ENCODE assay signal across 1 cellular context in the genomic region with DNA sequence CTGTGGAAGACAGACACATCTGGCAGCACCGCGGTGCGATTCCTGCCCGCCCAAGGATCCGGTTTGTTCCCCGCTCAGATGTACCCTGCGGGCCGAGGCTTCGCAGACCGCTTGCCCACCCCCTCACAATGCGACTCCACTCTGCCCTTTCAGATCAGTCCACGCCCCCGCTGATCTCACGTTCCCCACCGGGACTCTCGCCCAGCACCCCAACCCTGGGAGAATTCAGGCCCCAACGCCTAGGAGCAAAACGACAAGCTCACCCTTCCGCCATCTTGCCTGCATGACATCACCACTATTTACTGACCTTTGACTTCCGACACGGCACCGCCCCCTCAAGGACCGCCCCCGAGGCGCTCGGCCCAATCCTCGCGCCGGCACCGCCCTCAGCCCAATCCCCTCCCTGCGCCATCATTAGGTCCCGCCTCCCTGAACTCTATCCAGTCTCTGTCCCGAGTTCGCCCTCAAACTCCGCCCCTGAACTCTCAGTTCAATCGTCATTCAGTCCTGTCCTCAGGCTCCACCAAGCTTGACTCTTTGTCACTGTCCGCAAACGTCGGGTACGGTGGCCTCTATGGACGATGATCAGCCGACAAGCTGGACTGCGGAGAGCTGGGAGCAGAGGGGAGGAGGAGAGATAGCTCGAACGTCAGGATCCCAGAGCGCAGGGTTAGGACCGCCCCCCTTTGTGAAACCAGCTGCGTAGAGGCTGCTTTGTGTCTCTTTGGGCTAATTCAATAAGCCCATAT.
TF ChIP-seq lines count a peak whose summit lies in the region.

TSS of gene BSDC1 (minus strand) at position 301 of the 749 bp plus-strand sequence. CDS start at position 274, 27 bp downstream.

TF ChIP-seq in HepG2, 621 proteins besides CTCF, POLR2A, EP300 and RAD21 (continued from another document and continues in another):
- TF ChIP-seq HNRNPL (IDR thresholded peaks at IDR 0.05; ENCODE audit: low read depth, low read length) (0 out of 2 replicates have a peak, but pooled peaks have one; percentile 48), HDAC2 (CRISPR knock-in tag; IDR thresholded peaks at IDR 0.05) (peak; percentile 49; the same call in 1 of the 2 replicates), JARID2 (CRISPR knock-in tag; IDR thresholded peaks at IDR 0.05; ENCODE audit: insufficient replicate concordance) (no peak), ZNF121 (CRISPR knock-in tag; IDR thresholded peaks at IDR 0.05) (0 out of 2 replicates have a peak, but pooled peaks have one; percentile 8), ZNF225 (CRISPR knock-in tag; IDR thresholded peaks at IDR 0.05) (0 out of 2 replicates have a peak, but pooled peaks have one; percentile 50), GMEB1 (CRISPR knock-in tag; IDR thresholded peaks at IDR 0.05; ENCODE audit: borderline replicate concordance) (peak; percentile 86), RXRB (CRISPR knock-in tag; IDR thresholded peaks at IDR 0.05; ENCODE audit: borderline replicate concordance) (peak; percentile 74), CENPX (CRISPR knock-in tag; IDR thresholded peaks at IDR 0.05) (no peak), NFAT5 (CRISPR knock-in tag; IDR thresholded peaks at IDR 0.05) (no peak), JUN (CRISPR knock-in tag; IDR thresholded peaks at IDR 0.05) (peak; percentile 93; the same call in 1 of the 2 replicates), ZNF337 (CRISPR knock-in tag; IDR thresholded peaks at IDR 0.05; ENCODE audit: borderline replicate concordance, low read depth) (0 out of 2 replicates have a peak, but pooled peaks have one; percentile 53), EED (CRISPR knock-in tag; IDR thresholded peaks at IDR 0.05) (0 out of 2 replicates have a peak, but pooled peaks have one; percentile 63), NFKB2 (CRISPR knock-in tag; IDR thresholded peaks at IDR 0.05; ENCODE audit: borderline replicate concordance) (peak; percentile 60; the same call in 1 of the 2 replicates), ZNF382 (CRISPR knock-in tag; IDR thresholded peaks at IDR 0.05; ENCODE audit: borderline replicate concordance) (no peak), RAD51 (IDR thresholded peaks at IDR 0.05; ENCODE audit: borderline replicate concordance) (no peak), ATF7 (IDR thresholded peaks at IDR 0.05) (peak; percentile 97), ATF7 (CRISPR knock-in tag; IDR thresholded peaks at IDR 0.05) (peak; percentile 100), NCOA2 (CRISPR knock-in tag; IDR thresholded peaks at IDR 0.05) (peak; percentile 44), PATZ1 (CRISPR knock-in tag; IDR thresholded peaks at IDR 0.05) (peak; percentile 58; the same call in 1 of the 2 replicates), ZXDC (CRISPR knock-in tag; IDR thresholded peaks at IDR 0.05) (no peak), ZNF572 (CRISPR knock-in tag; IDR thresholded peaks at IDR 0.05) (0 out of 2 replicates have a peak, but pooled peaks have one; percentile 12), ZNF138 (CRISPR knock-in tag; IDR thresholded peaks at IDR 0.05; ENCODE audit: low read depth) (peak; percentile 60; the same call in 1 of the 2 replicates), CCAR2 (optimal IDR thresholded peaks at IDR 0.05; ENCODE audit: low read depth, low read length) (peak; percentile 42), PLRG1 (conservative IDR thresholded peaks at IDR 0.05) (no peak), ZBTB7A (CRISPR knock-in tag; IDR thresholded peaks at IDR 0.05) (no peak), POLR2G (IDR thresholded peaks at IDR 0.05; ENCODE audit: low read depth, low read length) (peak; percentile 81), KLF13 (CRISPR knock-in tag; IDR thresholded peaks at IDR 0.05) (0 out of 2 replicates have a peak, but pooled peaks have one; percentile 50), KMT2A (CRISPR knock-in tag; IDR thresholded peaks at IDR 0.05) (peak; percentile 76; the same call in 1 of the 2 replicates), RXRA (CRISPR knock-in tag; IDR thresholded peaks at IDR 0.05) (peak; percentile 67; the same call in 1 of the 2 replicates), TFAP4 (IDR thresholded peaks at IDR 0.05; ENCODE audit: borderline replicate concordance, low read depth) (peak; percentile 70; the same call in 1 of the 2 replicates), HNRNPH1 (optimal IDR thresholded peaks at IDR 0.05; ENCODE audit: low read depth, low read length) (peak; percentile 22), ZNF780A (CRISPR knock-in tag; IDR thresholded peaks at IDR 0.05) (no peak), ZNF563 (CRISPR knock-in tag; IDR thresholded peaks at IDR 0.05) (peak; percentile 81; the same call in 1 of the 2 replicates), ETV6 (CRISPR knock-in tag; conservative IDR thresholded peaks at IDR 0.05) (0 out of 2 replicates have a peak, but pooled peaks have one; percentile 31)
- TF ChIP-seq, protein P1, sequence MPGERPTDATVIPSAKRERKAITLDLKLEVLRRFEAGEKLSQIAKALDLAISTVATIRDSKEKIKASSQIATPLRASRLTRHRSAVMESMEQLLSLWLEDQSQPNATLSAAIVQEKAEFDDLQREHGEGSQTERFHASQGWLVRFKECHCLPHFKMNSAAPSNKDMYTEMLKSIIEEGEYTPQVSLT (CRISPR knock-in tag; IDR thresholded peaks at IDR 0.05; ENCODE audit: borderline replicate concordance, low read depth), result no peak; the same call in 1 of the 2 replicates
- TF ChIP-seq, protein P2, sequence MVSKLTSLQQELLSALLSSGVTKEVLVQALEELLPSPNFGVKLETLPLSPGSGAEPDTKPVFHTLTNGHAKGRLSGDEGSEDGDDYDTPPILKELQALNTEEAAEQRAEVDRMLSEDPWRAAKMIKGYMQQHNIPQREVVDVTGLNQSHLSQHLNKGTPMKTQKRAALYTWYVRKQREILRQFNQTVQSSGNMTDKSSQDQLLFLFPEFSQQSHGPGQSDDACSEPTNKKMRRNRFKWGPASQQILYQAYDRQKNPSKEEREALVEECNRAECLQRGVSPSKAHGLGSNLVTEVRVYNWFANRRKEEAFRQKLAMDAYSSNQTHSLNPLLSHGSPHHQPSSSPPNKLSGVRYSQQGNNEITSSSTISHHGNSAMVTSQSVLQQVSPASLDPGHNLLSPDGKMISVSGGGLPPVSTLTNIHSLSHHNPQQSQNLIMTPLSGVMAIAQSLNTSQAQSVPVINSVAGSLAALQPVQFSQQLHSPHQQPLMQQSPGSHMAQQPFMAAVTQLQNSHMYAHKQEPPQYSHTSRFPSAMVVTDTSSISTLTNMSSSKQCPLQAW (CRISPR knock-in tag; IDR thresholded peaks at IDR 0.05), result peak; percentile 78
- TF ChIP-seq, protein P3, sequence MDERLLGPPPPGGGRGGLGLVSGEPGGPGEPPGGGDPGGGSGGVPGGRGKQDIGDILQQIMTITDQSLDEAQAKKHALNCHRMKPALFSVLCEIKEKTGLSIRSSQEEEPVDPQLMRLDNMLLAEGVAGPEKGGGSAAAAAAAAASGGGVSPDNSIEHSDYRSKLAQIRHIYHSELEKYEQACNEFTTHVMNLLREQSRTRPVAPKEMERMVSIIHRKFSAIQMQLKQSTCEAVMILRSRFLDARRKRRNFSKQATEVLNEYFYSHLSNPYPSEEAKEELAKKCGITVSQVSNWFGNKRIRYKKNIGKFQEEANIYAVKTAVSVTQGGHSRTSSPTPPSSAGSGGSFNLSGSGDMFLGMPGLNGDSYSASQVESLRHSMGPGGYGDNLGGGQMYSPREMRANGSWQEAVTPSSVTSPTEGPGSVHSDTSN (CRISPR knock-in tag; IDR thresholded peaks at IDR 0.05), result 0 out of 2 replicates have a peak, but pooled peaks have one; percentile 52
